Comparison of ENCODE assay signal across 18 cellular contexts in the genomic region with DNA sequence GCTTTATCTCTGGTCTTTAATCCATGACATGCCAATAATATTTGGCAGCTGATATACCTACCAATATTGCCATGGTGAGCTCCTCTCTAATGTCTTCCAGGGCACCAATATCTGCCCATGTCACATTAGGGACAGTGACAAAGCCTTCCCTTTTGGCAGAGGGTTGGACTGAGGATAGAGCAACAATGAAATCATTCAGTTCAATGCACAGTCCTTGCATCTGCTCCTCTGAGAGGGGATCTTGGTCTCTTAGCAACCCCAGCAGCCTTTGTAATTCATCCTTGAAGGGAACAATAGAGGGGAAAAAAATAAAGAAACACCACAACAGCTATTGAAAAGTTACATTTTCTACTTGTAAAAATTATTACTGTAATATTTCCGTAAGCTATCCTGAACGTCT. TPM values are rescaled to one million over a fixed set of nuclear protein-coding genes. Genes with fewer than 3 reads are reported as not detected.
DNase-seq lines count a peak whose midpoint lies in the region; ATAC-seq and TF ChIP-seq lines count a peak whose summit lies in the region.
"Had no signal": no experiment of that assay in that cellular context is flagged by ENCODE, and none has a peak within 500 bp of the region (broad histone marks: within the 10 kb centered on the region; RNA-seq: fewer than 3 reads in every experiment).

No MANE protein-coding gene starts in this region.

- no peak for ATAC-seq in effector memory CD8-positive, alpha-beta T cell (replicated peaks)
- ATAC-seq in T-cell (replicated peaks in 1 of 4): no peak
- ATAC-seq: activated CD4-positive, CD25-positive, alpha-beta regulatory T cell treated with anti-CD3 and anti-CD28 coated beads, Interleukin-2, amount 50 U/mL, for 24 hours; left cardiac atrium; upper lobe of right lung had no signal

- intact Hi-C loops in transverse colon (cut with DNase I; ENCODE audit: low total_unique reads): no loop called here

- H3K27me3 ChIP-seq in HUES48 (ENCODE audit: control insufficient read depth, insufficient read depth, low read length): no peaks in the 10 kb centered on the region
- no peaks in the 10 kb centered on the region for H3K27me3 ChIP-seq in transverse colon
- H3K27me3 ChIP-seq: BE2C, upper lobe of right lung had no signal

- H3K27ac ChIP-seq in HUES48 (ENCODE audit: low read depth, low read length) (peak overlapping the region; percentile 76), angular gyrus (ENCODE audit: low read depth, low read length) (peak overlapping the region; percentile 64), transverse colon (no peak overlapping the region)
- H3K27ac ChIP-seq: upper lobe of right lung had no signal

- no peak overlapping the region for H3K27ac Mint-ChIP-seq in effector memory CD8-positive, alpha-beta T cell
- no peak overlapping the region for H3K27ac Mint-ChIP-seq in T-cell
- H3K27ac Mint-ChIP-seq: progenitor cell of endocrine pancreas had no signal

- CTCF ChIA-PET in T-cell (lab: Charles Lee): no interaction called here

- TF ChIP-seq EP300 in transverse colon (IDR thresholded peaks at IDR 0.05; ENCODE audit: low read depth): no peak

- H3K4me3 Mint-ChIP-seq in effector memory CD8-positive, alpha-beta T cell: no peak overlapping the region
- no peak overlapping the region for H3K4me3 Mint-ChIP-seq in T-cell

- WGBS in transverse colon (ENCODE audit: low coverage in 1 of 2), 2 donors: 80 to 93% methylated on average over 2 of the region's 2 CpGs

- H3K4me3 ChIP-seq in HUES48 (ENCODE audit: low read depth, low read length): no peak overlapping the region
- no peak overlapping the region for H3K4me3 ChIP-seq in transverse colon
- H3K4me3 ChIP-seq: upper lobe of right lung had no signal

- H3K9me3 ChIP-seq in HUES48 (ENCODE audit: control insufficient read depth, insufficient read depth, low read length) (no peaks in the 10 kb centered on the region), transverse colon (no peaks in the 10 kb centered on the region)
- H3K9me3 ChIP-seq: BE2C, upper lobe of right lung had no signal

- DNase-seq in hypothalamus (lab: John Stamatoyannopoulos, UW): peak in 27 of 51 donors; percentile 2 to 79 (median 12)
- peak in 38 of 56 donors; percentile 1 to 64 (median 32) for DNase-seq in nucleus accumbens (lab: John Stamatoyannopoulos, UW)
- no peak for DNase-seq in effector memory CD8-positive, alpha-beta T cell
- no peak for DNase-seq in T-cell
- no peak for DNase-seq in transverse colon
- DNase-seq in NCI-H2029 treated with DMSO at 0.1 percent for 48 hours (lab: John Stamatoyannopoulos, UW): no peak
- DNase-seq: amniotic stem cell; BE2C; IMR-90; left cardiac atrium; NCI-H226; stimulated activated naive CD4-positive, alpha-beta T cell; T-helper 2 cell; upper lobe of right lung had no signal

- no peak overlapping the region for H3K9ac ChIP-seq in HUES48 (ENCODE audit: low read depth, low read length)

- in situ Hi-C loops in transverse colon (cut with MboI; ENCODE audit: low pct_ligation_motif_present in 1 of 4, low pct_unique_long_range_greater_than_20kb in 1 of 4, low sequenced_read_pairs in 3 of 4): no loop called here

- TF ChIP-seq CTCF in transverse colon (IDR thresholded peaks at IDR 0.05): no peak

- H3K36me3 Mint-ChIP-seq in effector memory CD8-positive, alpha-beta T cell (ENCODE audit: insufficient read depth): peaks cover 55% of the 10 kb centered on the region
- H3K36me3 Mint-ChIP-seq in T-cell: peaks cover 28% of the 10 kb centered on the region

- no peaks in the 10 kb centered on the region for H3K4me1 Mint-ChIP-seq in effector memory CD8-positive, alpha-beta T cell (ENCODE audit: low read depth in 2 of 2)
- H3K4me1 Mint-ChIP-seq in T-cell: no peaks in the 10 kb centered on the region

- no peak for TF ChIP-seq POLR2A in transverse colon (IDR thresholded peaks at IDR 0.05)

- POLR2A ChIA-PET in T-cell (lab: Charles Lee): no interaction called here

- no peaks in the 10 kb centered on the region for H3K9me3 Mint-ChIP-seq in effector memory CD8-positive, alpha-beta T cell
- no peaks in the 10 kb centered on the region for H3K9me3 Mint-ChIP-seq in T-cell

- H3K27me3 Mint-ChIP-seq in effector memory CD8-positive, alpha-beta T cell: no peaks in the 10 kb centered on the region
- no peaks in the 10 kb centered on the region for H3K27me3 Mint-ChIP-seq in T-cell
- H3K27me3 Mint-ChIP-seq: progenitor cell of endocrine pancreas had no signal

- H3K36me3 ChIP-seq in HUES48 (ENCODE audit: control insufficient read depth, insufficient read depth, low read length) (peaks cover 79% of the 10 kb centered on the region), transverse colon (peaks cover 0 to 51% (median 20%) of the 10 kb centered on the region in 4 donors)

- H3K4me1 ChIP-seq in HUES48 (ENCODE audit: control insufficient read depth, insufficient read depth, low read length) (peaks cover 10% of the 10 kb centered on the region), transverse colon (no peaks in the 10 kb centered on the region)
- H3K4me1 ChIP-seq: BE2C, upper lobe of right lung had no signal

RNA-seq across cellular contexts. Expression of a gene that starts 42.3 kb away (rescaled TPM):
- total RNA-seq in T-cell: 10 to 100 TPM; 32.5 to 42.0 (median 37.6) TPM
- 10 to 100 TPM; 35.9 to 52.3 (median 40.5) TPM for total RNA-seq in transverse colon

Comparison
In these comparisons a context has a peak if more than half of its experiments do, and no peak if none do; other contexts are left out.
1. H3K27ac ChIP-seq: peak in HUES48 (single experiment) and angular gyrus (single experiment); none in transverse colon (0 of 4).
2. DNase-seq: peak in hypothalamus (27 of 51) and nucleus accumbens (38 of 56); none in effector memory CD8-positive, alpha-beta T cell (0 of 3), T-cell (0 of 34), transverse colon (single experiment) and NCI-H2029 treated with DMSO at 0.1 percent for 48 hours (single experiment).